6 cellular contexts compared by ENCODE assay signal in the genomic region with DNA sequence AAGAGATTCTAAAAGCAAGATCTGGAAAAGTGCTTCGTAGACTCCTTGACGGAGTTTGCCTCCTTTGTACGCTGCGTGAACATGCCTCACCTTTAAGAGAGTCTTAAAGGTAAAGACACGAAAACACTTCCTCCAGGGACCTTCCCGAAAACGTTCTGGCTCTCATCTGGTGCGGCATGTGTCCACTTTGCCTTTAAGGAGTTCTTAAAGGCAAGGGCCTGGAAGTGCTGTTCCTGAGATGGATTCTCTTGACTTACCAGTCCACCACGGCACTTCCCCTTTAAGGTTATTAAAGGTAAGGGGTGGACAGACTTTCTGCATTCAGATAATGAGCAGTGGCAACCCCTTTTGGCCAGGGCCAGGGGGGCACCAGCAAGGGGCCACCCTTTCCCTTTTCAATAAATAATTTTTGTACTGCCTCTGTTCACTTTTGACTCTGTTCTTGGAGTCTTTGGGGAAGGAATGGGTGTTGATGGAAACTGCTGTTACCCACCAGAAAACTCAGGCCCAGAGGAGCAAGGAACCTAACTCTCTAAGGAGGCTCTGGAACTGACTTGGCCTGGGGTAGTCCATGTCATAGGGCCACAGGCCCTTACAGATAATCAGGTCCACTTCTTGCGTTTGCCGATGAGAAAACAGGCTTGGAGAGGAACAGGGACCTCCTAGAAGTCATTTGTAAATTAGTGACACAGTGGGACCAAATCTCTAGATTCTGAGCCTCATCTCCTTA. TPM values are rescaled to one million over a fixed set of nuclear protein-coding genes. Genes with fewer than 3 reads are reported as not detected.
A peak's percentile ranks its signal among the peaks of the same experiment; 100 is the strongest.
DNase-seq lines count a peak whose midpoint lies in the region; ATAC-seq and TF ChIP-seq lines count a peak whose summit lies in the region.

No MANE protein-coding gene starts in this region.

- H3K36me3 ChIP-seq in PC-3 (ENCODE audit: low read depth, low read length): no peaks in the 10 kb centered on the region
- H3K36me3 ChIP-seq in neutrophil: peaks cover 28% of the 10 kb centered on the region

- CTCF ChIA-PET in PC-3 (lab: Charles Lee): interaction anchor here (0.8 kb wide), 1 partner anchor 16 kb away, joined by 4 read pairs; the partner anchor contains the start of gene LRP10

- peak; percentile 95 for DNase-seq in PC-3
- DNase-seq in effector CD4-positive, alpha-beta T cell: peak; percentile 21
- no peak for DNase-seq in mesenteric fat pad (ENCODE audit: low spot score)

- TSS peak; percentile 70 for BruUV-seq in PC-3 (replicated peaks; lab: Mats Ljungman, UMichigan)

- intact Hi-C loops in PC-3 (cut with micrococcal nuclease): loop anchor here (1.0 kb wide), 1 partner anchor 15 kb away; no protein-coding TSS in a partner anchor

- no peaks in the 10 kb centered on the region for H3K9me2 ChIP-seq in PC-3 (replicated peaks; ENCODE audit: low read length)

- ATAC-seq in GM18498 (IDR thresholded peaks at IDR 0.05; ENCODE audit: unreplicated experiment): peak; percentile 32
- ATAC-seq in HG03135 (IDR thresholded peaks at IDR 0.05; ENCODE audit: unreplicated experiment): peak; percentile 38
- ATAC-seq in PC-3: peak; percentile 85

- H3K79me2 ChIP-seq in PC-3 (ENCODE audit: low read length): peaks cover 11% of the 10 kb centered on the region

- H3K4me3 ChIP-seq in PC-3 (ENCODE audit: low read length): peak overlapping the region; percentile 68
- H3K4me3 ChIP-seq in neutrophil (ENCODE audit: low read depth in 1 of 2, low read length in 1 of 2): peak overlapping the region; percentile 43 to 71

- H4K20me1 ChIP-seq in PC-3 (ENCODE audit: low read length): no peaks in the 10 kb centered on the region

- peak overlapping the region; percentile 92 for H3K4me2 ChIP-seq in PC-3 (ENCODE audit: low read length)

- H2AFZ ChIP-seq in PC-3 (ENCODE audit: low read length): peak overlapping the region; percentile 90

- peak overlapping the region; percentile 81 for H3K9ac ChIP-seq in PC-3 (ENCODE audit: low read length)

- POLR2A ChIA-PET in PC-3 (lab: Charles Lee; ENCODE audit: unreplicated experiment): no interaction called here

- peaks cover 23% of the 10 kb centered on the region for H3K4me1 ChIP-seq in PC-3 (ENCODE audit: insufficient read depth, low read length)
- H3K4me1 ChIP-seq in neutrophil (ENCODE audit: control insufficient read depth in 1 of 2, insufficient read depth in 1 of 2, low read depth in 1 of 2, low read length in 1 of 2): peaks cover 16 to 23% of the 10 kb centered on the region in 2 experiments

- H3K9me3 ChIP-seq in PC-3 (ENCODE audit: low read length) (no peaks in the 10 kb centered on the region), neutrophil (no peaks in the 10 kb centered on the region)

- H3K27ac ChIP-seq in PC-3 (ENCODE audit: low read length): peak overlapping the region; percentile 67
- peak overlapping the region; percentile 63 for H3K27ac ChIP-seq in neutrophil

- TF ChIP-seq CTCF in PC-3 (conservative IDR thresholded peaks at IDR 0.05; ENCODE audit: low read depth, low read length) (no peak), neutrophil (IDR thresholded peaks at IDR 0.05) (no peak)

- H3F3A ChIP-seq in PC-3 (ENCODE audit: low read length, unreplicated experiment): no peaks in the 10 kb centered on the region

- H3K27me3 ChIP-seq in PC-3 (ENCODE audit: low read length): no peaks in the 10 kb centered on the region
- H3K27me3 ChIP-seq in neutrophil: peaks cover 37% of the 10 kb centered on the region

RNA-seq across cellular contexts. Expression of gene REM2, which starts 4.4 kb away (rescaled TPM):
- total RNA-seq in PC-3 (2014; rRNA removed) (0.18 TPM in 1 of 2 replicates, not detected in the other), mesenteric fat pad (0.39 TPM)

RNA-seq across cellular contexts. Expression of gene LRP10, which starts 15.9 kb away (rescaled TPM):
- total RNA-seq in PC-3 (2014; rRNA removed) (46.5 and 59.3 TPM in 2 replicates), mesenteric fat pad (113 TPM)

RNA-seq across cellular contexts. Expression of gene RBM23, which starts 31.5 kb away (rescaled TPM):
- 78.9 and 94.9 TPM in 2 replicates for total RNA-seq in PC-3 (2014; rRNA removed)
- total RNA-seq in mesenteric fat pad: 53.8 TPM

RNA-seq across cellular contexts. Expression of gene PRMT5, which starts 41.8 kb away (rescaled TPM):
- total RNA-seq in PC-3 (2014; rRNA removed): 101 and 113 TPM in 2 replicates
- total RNA-seq in mesenteric fat pad: 54.8 TPM

RNA-seq across cellular contexts. Expression of gene MMP14, which starts 51.0 kb away (rescaled TPM):
- total RNA-seq in PC-3 (2014; rRNA removed): 80.4 and 85.0 TPM in 2 replicates
- total RNA-seq in mesenteric fat pad: 273 TPM

Comparison
In these comparisons a context has a peak if more than half of its experiments do, and no peak if none do; other contexts are left out.
1. ATAC-seq: peak in every context shown above with its lines; median percentile 85 in PC-3; 38 in HG03135; 32 in GM18498.